In genomic region chr7:119783799-119784198, GRCh38 we compare ENCODE assay signal across 11 cellular contexts.
DNase-seq lines count a peak whose midpoint lies in the region; TF ChIP-seq lines count a peak whose summit lies in the region.
"Had no signal": no experiment of that assay in that cellular context is flagged by ENCODE, and none has a peak within 500 bp of the region (broad histone marks: within the 10 kb centered on the region; RNA-seq: fewer than 3 reads in every experiment).

No MANE protein-coding gene starts in this region.

- H3K36me3 ChIP-seq in prostate gland, result no peaks in the 10 kb centered on the region

- H3K9me3 ChIP-seq in prostate gland, result no peaks in the 10 kb centered on the region

- H3K27me3 ChIP-seq in prostate gland (replicated peaks; ENCODE audit: insufficient read depth), result no peaks in the 10 kb centered on the region

- H3K4me1 ChIP-seq in prostate gland (replicated peaks), result no peaks in the 10 kb centered on the region

- no peak overlapping the region for H3K27ac ChIP-seq in prostate gland

- in situ Hi-C loops in GM13977 (cut with MboI; ENCODE audit: low pct_unique_long_range_greater_than_20kb, low sequenced_read_pairs, unreplicated experiment), result no loop called here

- WGBS in prostate gland, result 24% methylated on average over 1 of the region's 1 CpG

- TF ChIP-seq POLR2A in prostate gland (IDR thresholded peaks at IDR 0.05), result no peak

- DNase-seq in HT-29 (ENCODE audit: low spot score) (peak; percentile 11), NCI-H510A (lab: John Stamatoyannopoulos, UW) (peak; percentile 15), choroid plexus epithelial cell (ENCODE audit: low read depth) (peak; percentile 44), non-pigmented ciliary epithelial cell (ENCODE audit: low read depth) (peak; percentile 8), GM13977 (ENCODE audit: low spot score) (no peak), prostate gland (ENCODE audit: low spot score) (no peak)
- DNase-seq in activated effector memory CD4-positive, alpha-beta T cell treated with anti-CD3 and anti-CD28 coated beads, Interleukin-2, amount 50 U/mL, for 16 hours, result no peak
- DNase-seq: activated CD8-positive, alpha-beta memory T cell treated with anti-CD3 and anti-CD28 coated beads, Interleukin-2, amount 50 U/mL, for 48 hours; amygdala; KBM-7; NCI-H2107 had no signal

- TF ChIP-seq CTCF in choroid plexus epithelial cell (conservative IDR thresholded peaks at IDR 0.05; ENCODE audit: low read depth, low read length) (no peak), GM13977 (IDR thresholded peaks at IDR 0.05; ENCODE audit: extremely low read depth, insufficient read depth, missing control alignments) (no peak), prostate gland (IDR thresholded peaks at IDR 0.05) (no peak)

- intact Hi-C loops in prostate gland (cut with DNase I), result no loop called here

- H3K4me3 ChIP-seq in choroid plexus epithelial cell (ENCODE audit: low read depth, low read length) (no peak overlapping the region), prostate gland (no peak overlapping the region)

Comparison
In these comparisons a context has a peak if more than half of its experiments do, and no peak if none do; other contexts are left out.
1. DNase-seq: peak in HT-29 (single experiment), NCI-H510A (single experiment), choroid plexus epithelial cell (single experiment) and non-pigmented ciliary epithelial cell (single experiment); none in activated effector memory CD4-positive, alpha-beta T cell treated with anti-CD3 and anti-CD28 coated beads, Interleukin-2, amount 50 U/mL, for 16 hours (single experiment), GM13977 (single experiment) and prostate gland (single experiment).